21 cellular contexts compared by ENCODE assay signal in genomic region chr17:64527914-64528313, GRCh38.
"Had no signal": no experiment of that assay in that cellular context is flagged by ENCODE, and none has a peak within 500 bp of the region (broad histone marks: within the 10 kb centered on the region; RNA-seq: fewer than 3 reads in every experiment).

No MANE protein-coding gene starts in this region.

- H3K27me3 ChIP-seq: MG63, Peyer's patch, SJCRH30 had no signal

- DNase-seq: activated CD4-positive, alpha-beta T cell treated with anti-CD3 and anti-CD28 coated beads for 48 hours; activated CD4-positive, alpha-beta T cell treated with anti-CD3 and anti-CD28 coated beads, Interleukin-2, amount 50 U/mL, for 4 hours; activated CD4-positive, CD25-positive, alpha-beta regulatory T cell; activated gamma-delta T cell; activated naive CD4-positive, alpha-beta T cell treated with anti-CD3 and anti-CD28 coated beads for 36 hours; caudate nucleus; MG63; NCI-H1105 treated with DMSO at 0.1 percent for 48 hours; NCI-H1436 treated with DMSO at 0.1 percent for 48 hours; NCI-H187; NCI-H2081; NCI-H446; NCI-H524; Peyer's patch; Right ventricle myocardium superior; SJCRH30; SK-N-SH; T-helper 1 cell had no signal

- H3K27ac ChIP-seq: Peyer's patch, RWPE1, SJCRH30, VCaP had no signal

- H3K4me2 ChIP-seq: SK-N-SH had no signal

- H3K9ac ChIP-seq: SK-N-SH had no signal

- H3K27me3 Mint-ChIP-seq: activated naive CD8-positive, alpha-beta T cell had no signal

- H3K9me3 ChIP-seq: MG63, Peyer's patch, SJCRH30, SK-N-SH had no signal

- H3K4me1 ChIP-seq: Peyer's patch, SJCRH30 had no signal

- H3K9me3 Mint-ChIP-seq: activated naive CD4-positive, alpha-beta T cell treated with anti-CD3 and anti-CD28 coated beads for 36 hours had no signal

- H3K4me3 ChIP-seq: MG63, Peyer's patch, SJCRH30 had no signal

- H3K27ac Mint-ChIP-seq: activated naive CD4-positive, alpha-beta T cell treated with anti-CD3 and anti-CD28 coated beads for 36 hours had no signal

- H3K4me3 Mint-ChIP-seq: activated naive CD4-positive, alpha-beta T cell treated with anti-CD3 and anti-CD28 coated beads for 36 hours; activated naive CD8-positive, alpha-beta T cell had no signal
